15 cellular contexts compared by ENCODE assay signal in genomic region chr1:93751391-93752250, GRCh38.
DNase-seq lines count a peak whose midpoint lies in the region; ATAC-seq and TF ChIP-seq lines count a peak whose summit lies in the region.
"Had no signal": no experiment of that assay in that cellular context is flagged by ENCODE, and none has a peak within 500 bp of the region (broad histone marks: within the 10 kb centered on the region; RNA-seq: fewer than 3 reads in every experiment).

No MANE protein-coding gene starts in this region.

- H3K36me3 Mint-ChIP-seq in CD8-positive, alpha-beta memory T cell, result no peaks in the 10 kb centered on the region

- H3K27ac Mint-ChIP-seq in CD8-positive, alpha-beta memory T cell, result peak overlapping the region in 7 of 8 donors; percentile 30 to 87 (median 76)

- peaks cover 19 to 27% (median 24%) of the 10 kb centered on the region in 3 donors for H3K4me1 Mint-ChIP-seq in CD8-positive, alpha-beta memory T cell

- no peak overlapping the region for H3K4me3 ChIP-seq in CD8-positive, alpha-beta memory T cell (ENCODE audit: low read length)
- H3K4me3 ChIP-seq in prostate gland, result no peak overlapping the region
- H3K4me3 ChIP-seq: SJSA1, skin epidermis had no signal

- 49% methylated on average over 6 of the region's 6 CpGs for WGBS in prostate gland

- POLR2A ChIA-PET in CD8-positive, alpha-beta memory T cell (lab: Charles Lee), result no interaction called here

- no peak overlapping the region for H3K27ac ChIP-seq in CD8-positive, alpha-beta memory T cell (ENCODE audit: low read depth, low read length)
- H3K27ac ChIP-seq in prostate gland, result no peak overlapping the region
- H3K27ac ChIP-seq: SJSA1 had no signal

- no peaks in the 10 kb centered on the region for H3K27me3 ChIP-seq in CD8-positive, alpha-beta memory T cell (ENCODE audit: insufficient read depth, low read length, poor library complexity, severe bottlenecking)
- H3K27me3 ChIP-seq in prostate gland (replicated peaks; ENCODE audit: insufficient read depth), result no peaks in the 10 kb centered on the region
- H3K27me3 ChIP-seq: BE2C, SJSA1 had no signal

- H3K4me1 ChIP-seq in CD8-positive, alpha-beta memory T cell (ENCODE audit: insufficient read depth, low read length), result no peaks in the 10 kb centered on the region
- H3K4me1 ChIP-seq in prostate gland (replicated peaks), result no peaks in the 10 kb centered on the region
- H3K4me1 ChIP-seq: BE2C had no signal

- TF ChIP-seq POLR2A in prostate gland (IDR thresholded peaks at IDR 0.05), result no peak

- H3K4me3 Mint-ChIP-seq in CD8-positive, alpha-beta memory T cell, result peak overlapping the region in 4 of 7 donors; percentile 29 to 81 (median 44)

- peaks cover 4 to 11% of the 10 kb centered on the region in 2 donors for H3K27me3 Mint-ChIP-seq in CD8-positive, alpha-beta memory T cell

- intact Hi-C loops in left cardiac atrium (cut with DNase I), result loop anchor here in 1 of 2 donors (2.0 kb wide), 1 partner anchor 19 kb away; no protein-coding TSS in a partner anchor
- intact Hi-C loops in prostate gland (cut with DNase I), result no loop called here

- CTCF ChIA-PET in CD8-positive, alpha-beta memory T cell (lab: Charles Lee), result no interaction called here

- DNase-seq in CD8-positive, alpha-beta memory T cell, result peak in 1 of 5 donors; percentile 16
- DNase-seq in SW480 (ENCODE audit: low spot score) (peak; percentile 59), left cardiac atrium (peak; percentile 62), prostate gland (ENCODE audit: low spot score) (peak; percentile 26)
- DNase-seq in NK-92 treated with Interleukin-12 subunit alpha and Interleukin-12 subunit beta, amount 100 ng/mL, for 24 hours (lab: John Stamatoyannopoulos, UW), result no peak
- DNase-seq: amniotic stem cell; BE2C; islet precursor cell; NCI-H345; stimulated activated CD8-positive, alpha-beta memory T cell treated with anti-CD3 and anti-CD28 coated beads, Interleukin-4, amount 100 ng/mL, for 48 hours had no signal

- H3K36me3 ChIP-seq in CD8-positive, alpha-beta memory T cell (ENCODE audit: insufficient read depth, low read length), result no peaks in the 10 kb centered on the region
- no peaks in the 10 kb centered on the region for H3K36me3 ChIP-seq in prostate gland
- H3K36me3 ChIP-seq: BE2C, SJSA1 had no signal

- no peak for TF ChIP-seq CTCF in prostate gland (IDR thresholded peaks at IDR 0.05)

- peaks cover 0 to 3% (median 0%) of the 10 kb centered on the region in 5 donors for H3K9me3 Mint-ChIP-seq in CD8-positive, alpha-beta memory T cell

- ATAC-seq in left cardiac atrium (peak; percentile 87 to 93), GM18873 (IDR thresholded peaks at IDR 0.05; ENCODE audit: low FRiP score, unreplicated experiment) (no peak), GM18870 (IDR thresholded peaks at IDR 0.05; ENCODE audit: unreplicated experiment) (no peak), HG03095 (IDR thresholded peaks at IDR 0.05; ENCODE audit: unreplicated experiment) (no peak)

- H3K9me3 ChIP-seq in CD8-positive, alpha-beta memory T cell (ENCODE audit: low read length), result no peaks in the 10 kb centered on the region
- no peaks in the 10 kb centered on the region for H3K9me3 ChIP-seq in prostate gland
- H3K9me3 ChIP-seq: BE2C, SJSA1 had no signal

Comparison
In these comparisons a context has a peak if more than half of its experiments do, and no peak if none do; other contexts are left out.
1. ATAC-seq: peak in left cardiac atrium (2 of 2); none in GM18873 (single experiment), GM18870 (single experiment) and HG03095 (single experiment).